In the genomic region with DNA sequence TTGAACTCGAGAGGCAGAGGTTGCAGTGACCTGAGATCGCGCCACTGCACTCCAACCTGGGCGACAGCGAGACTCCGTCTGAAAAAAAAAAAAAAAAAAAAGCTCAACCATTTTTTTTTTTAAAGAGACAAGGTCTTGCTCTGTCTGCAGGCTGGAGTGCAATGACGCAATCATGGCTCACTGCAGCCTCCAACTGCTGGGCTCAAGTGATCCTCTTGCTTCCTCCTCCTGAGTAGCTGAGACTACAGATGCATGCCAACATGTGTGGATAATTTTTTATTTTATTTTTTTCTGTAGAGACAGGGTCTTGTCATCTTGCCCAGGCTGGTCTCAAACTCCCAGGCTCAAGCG, we compare ENCODE assay signal across 10 cellular contexts. TPM values are rescaled to one million over a fixed set of nuclear protein-coding genes. Genes with fewer than 3 reads are reported as not detected.
DNase-seq lines count a peak whose midpoint lies in the region; ATAC-seq and TF ChIP-seq lines count a peak whose summit lies in the region.
"Had no signal": no experiment of that assay in that cellular context is flagged by ENCODE, and none has a peak within 500 bp of the region (broad histone marks: within the 10 kb centered on the region; RNA-seq: fewer than 3 reads in every experiment).

No MANE protein-coding gene starts in this region.

- WGBS in esophagus muscularis mucosa = 24% methylated on average over 8 of the region's 8 CpGs

- H3K9me3 ChIP-seq in esophagus muscularis mucosa = no peaks in the 10 kb centered on the region
- H3K9me3 ChIP-seq in gastrocnemius medialis = no peaks in the 10 kb centered on the region

- no peak for TF ChIP-seq POLR2A in esophagus muscularis mucosa (IDR thresholded peaks at IDR 0.05; ENCODE audit: low read depth)
- TF ChIP-seq POLR2A in gastrocnemius medialis (IDR thresholded peaks at IDR 0.05) = no peak

- peak overlapping the region; percentile 37 to 56 (median 46) for H3K4me3 ChIP-seq in esophagus muscularis mucosa
- peak overlapping the region; percentile 15 to 34 (median 32) for H3K4me3 ChIP-seq in gastrocnemius medialis
- H3K4me3 ChIP-seq: SK-N-MC had no signal

- peaks cover 73 to 100% (median 97%) of the 10 kb centered on the region in 4 donors for H3K4me1 ChIP-seq in esophagus muscularis mucosa
- peaks cover 10 to 22% of the 10 kb centered on the region in 2 donors for H3K4me1 ChIP-seq in gastrocnemius medialis

- peak overlapping the region; percentile 85 to 97 (median 92) for H3K27ac ChIP-seq in esophagus muscularis mucosa (replicated peaks in 1 of 4)
- peak overlapping the region; percentile 54 to 68 (median 60) for H3K27ac ChIP-seq in gastrocnemius medialis
- H3K27ac ChIP-seq: C4-2B, SK-N-MC had no signal

- H3K27me3 ChIP-seq in esophagus muscularis mucosa (no peaks in the 10 kb centered on the region), gastrocnemius medialis (peaks cover 0 to 5% (median 0%) of the 10 kb centered on the region in 3 donors)

- peak; percentile 75 for DNase-seq in NCI-H2029 (lab: John Stamatoyannopoulos, UW)
- DNase-seq in NCI-H2029 treated with DMSO at 0.1 percent for 48 hours (lab: John Stamatoyannopoulos, UW) = no peak
- no peak for DNase-seq in esophagus muscularis mucosa (ENCODE audit: extremely low spot score)
- peak in 1 of 2 donors; percentile 65 for DNase-seq in gastrocnemius medialis

- peak in 1 of 2 donors; percentile 37 for ATAC-seq in gastrocnemius medialis
- ATAC-seq in GM21786 (IDR thresholded peaks at IDR 0.05; ENCODE audit: unreplicated experiment) = no peak
- ATAC-seq in HG03095 (IDR thresholded peaks at IDR 0.05; ENCODE audit: unreplicated experiment) = no peak
- ATAC-seq in GM19452 (IDR thresholded peaks at IDR 0.05; ENCODE audit: unreplicated experiment) = no peak

- no peak for TF ChIP-seq EP300 in esophagus muscularis mucosa (IDR thresholded peaks at IDR 0.05)

- intact Hi-C loops in esophagus muscularis mucosa (cut with DNase I) = no loop called here
- intact Hi-C loops in gastrocnemius medialis (cut with DNase I; ENCODE audit: low total_unique reads) = no loop called here

- in situ Hi-C loops in gastrocnemius medialis (cut with MboI; ENCODE audit: low sequenced_read_pairs in 4 of 4) = no loop called here

- peaks cover 16 to 65% (median 49%) of the 10 kb centered on the region in 4 donors for H3K36me3 ChIP-seq in esophagus muscularis mucosa
- no peaks in the 10 kb centered on the region for H3K36me3 ChIP-seq in gastrocnemius medialis

- TF ChIP-seq CTCF in esophagus muscularis mucosa (IDR thresholded peaks at IDR 0.05) (no peak), gastrocnemius medialis (IDR thresholded peaks at IDR 0.05 in 4 of 5, conservative IDR thresholded peaks at IDR 0.05 in 1 of 5) (no peak)

TF ChIP-seq in PFSK-1, 5 proteins besides CTCF, POLR2A, EP300 and RAD21:
- peak; percentile 42; the same call in 1 of the 2 replicates for TF ChIP-seq POLR2AphosphoS5 (IDR thresholded peaks at IDR 0.05; ENCODE audit: low read depth, low read length)
- TF ChIP-seq, protein P1, sequence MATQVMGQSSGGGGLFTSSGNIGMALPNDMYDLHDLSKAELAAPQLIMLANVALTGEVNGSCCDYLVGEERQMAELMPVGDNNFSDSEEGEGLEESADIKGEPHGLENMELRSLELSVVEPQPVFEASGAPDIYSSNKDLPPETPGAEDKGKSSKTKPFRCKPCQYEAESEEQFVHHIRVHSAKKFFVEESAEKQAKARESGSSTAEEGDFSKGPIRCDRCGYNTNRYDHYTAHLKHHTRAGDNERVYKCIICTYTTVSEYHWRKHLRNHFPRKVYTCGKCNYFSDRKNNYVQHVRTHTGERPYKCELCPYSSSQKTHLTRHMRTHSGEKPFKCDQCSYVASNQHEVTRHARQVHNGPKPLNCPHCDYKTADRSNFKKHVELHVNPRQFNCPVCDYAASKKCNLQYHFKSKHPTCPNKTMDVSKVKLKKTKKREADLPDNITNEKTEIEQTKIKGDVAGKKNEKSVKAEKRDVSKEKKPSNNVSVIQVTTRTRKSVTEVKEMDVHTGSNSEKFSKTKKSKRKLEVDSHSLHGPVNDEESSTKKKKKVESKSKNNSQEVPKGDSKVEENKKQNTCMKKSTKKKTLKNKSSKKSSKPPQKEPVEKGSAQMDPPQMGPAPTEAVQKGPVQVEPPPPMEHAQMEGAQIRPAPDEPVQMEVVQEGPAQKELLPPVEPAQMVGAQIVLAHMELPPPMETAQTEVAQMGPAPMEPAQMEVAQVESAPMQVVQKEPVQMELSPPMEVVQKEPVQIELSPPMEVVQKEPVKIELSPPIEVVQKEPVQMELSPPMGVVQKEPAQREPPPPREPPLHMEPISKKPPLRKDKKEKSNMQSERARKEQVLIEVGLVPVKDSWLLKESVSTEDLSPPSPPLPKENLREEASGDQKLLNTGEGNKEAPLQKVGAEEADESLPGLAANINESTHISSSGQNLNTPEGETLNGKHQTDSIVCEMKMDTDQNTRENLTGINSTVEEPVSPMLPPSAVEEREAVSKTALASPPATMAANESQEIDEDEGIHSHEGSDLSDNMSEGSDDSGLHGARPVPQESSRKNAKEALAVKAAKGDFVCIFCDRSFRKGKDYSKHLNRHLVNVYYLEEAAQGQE (IDR thresholded peaks at IDR 0.05; ENCODE audit: insufficient read depth in 1 of 2, low read depth in 2 of 2, low read length in 2 of 2) = no peak
TF ChIP-seq in PFSK-1: peak in this region for 1.

RNA-seq across cellular contexts. Expression of a gene that starts 10.3 kb away (rescaled TPM):
- 136 TPM for polyA plus RNA-seq in PFSK-1 (2012; ENCODE audit: insufficient read length, low read depth)
- total RNA-seq in esophagus muscularis mucosa (100 to 1,000 TPM; 154 to 444 (median 250) TPM), gastrocnemius medialis (10 to 100 TPM; 10.9 to 46.6 (median 33.8) TPM)

RNA-seq across cellular contexts. Expression of a gene that starts 21.8 kb away (rescaled TPM):
- polyA plus RNA-seq in PFSK-1 (2012; ENCODE audit: insufficient read length, low read depth) = 599 TPM
- total RNA-seq in esophagus muscularis mucosa (100 to 1,000 TPM; 350 to 500 (median 454) TPM), gastrocnemius medialis (100 to 1,000 TPM; 141 to 262 (median 150) TPM)

RNA-seq across cellular contexts. Expression of a gene that starts 55.0 kb away (rescaled TPM):
- polyA plus RNA-seq in PFSK-1 (2012; ENCODE audit: insufficient read length, low read depth) = 35.7 TPM
- 1,000 to 10,000 TPM; 1,363 to 1,667 (median 1,434) TPM for total RNA-seq in esophagus muscularis mucosa
- 1,000 to 10,000 TPM in 3 of 4 donors, 100 to 1,000 TPM in 1; 730 to 1,512 (median 1,402) TPM for total RNA-seq in gastrocnemius medialis
